Comparison of ENCODE assay signal across 9 cellular contexts in the genomic region with DNA sequence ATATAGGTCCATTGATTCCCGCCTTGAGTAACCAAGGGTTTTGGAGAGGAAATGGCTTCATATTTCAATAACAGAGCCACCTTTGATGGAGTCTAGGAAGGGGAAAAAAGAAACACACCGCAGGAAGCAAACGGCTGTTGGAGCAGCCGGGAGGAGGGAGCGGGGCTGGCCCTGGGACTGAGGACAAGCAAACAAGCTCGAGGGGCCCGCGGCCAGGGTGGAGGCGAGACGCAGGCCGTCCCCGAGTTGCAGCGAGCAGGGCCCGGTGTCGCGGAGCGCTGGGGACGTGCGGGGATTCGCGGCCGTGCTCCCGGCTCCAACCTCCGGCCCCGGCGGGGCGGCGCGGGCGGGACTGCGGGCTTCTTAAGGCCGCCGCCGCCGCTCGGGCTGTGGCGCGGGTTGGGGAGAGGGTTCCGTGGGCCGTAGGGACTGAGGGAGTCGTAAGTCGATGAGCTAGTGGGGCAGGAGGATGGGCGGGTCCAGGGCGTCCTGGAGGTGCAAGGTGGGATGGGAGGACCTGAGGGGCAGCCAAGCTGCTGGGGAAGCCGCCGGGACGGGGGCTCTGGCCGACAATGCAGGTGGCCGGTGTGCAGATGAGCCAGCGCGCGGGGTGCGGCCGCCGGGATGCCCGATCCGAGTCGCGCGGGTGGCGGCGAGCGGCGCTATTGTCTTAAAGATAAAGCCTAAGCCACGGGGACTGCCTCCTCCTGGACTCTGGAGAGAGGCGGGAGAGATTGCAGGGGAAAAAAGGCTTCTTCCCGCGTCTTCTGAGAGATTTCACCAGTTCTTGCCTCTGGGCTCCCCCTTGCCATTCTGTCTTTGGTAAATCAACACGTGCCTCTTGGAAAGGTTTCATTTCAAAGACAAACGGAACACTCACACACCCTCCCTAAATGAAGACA. TPM values are rescaled to one million over a fixed set of nuclear protein-coding genes. Genes with fewer than 3 reads are reported as not detected.
DNase-seq lines count a peak whose midpoint lies in the region; ATAC-seq, FAIRE-seq and TF ChIP-seq lines count a peak whose summit lies in the region.
"Had no signal": no experiment of that assay in that cellular context is flagged by ENCODE, and none has a peak within 500 bp of the region (broad histone marks: within the 10 kb centered on the region; RNA-seq: fewer than 3 reads in every experiment).

No MANE protein-coding gene starts in this region.

- intact Hi-C loops in CD14-positive monocyte (cut with micrococcal nuclease) (no loop called here), HepG2 (cut with micrococcal nuclease; ENCODE audit: unreplicated experiment) (loop anchor here (5.0 kb wide), 1 partner anchor 55 kb away; no protein-coding TSS in a partner anchor), stomach (cut with DNase I; ENCODE audit: low total_unique reads) (no loop called here)
- intact Hi-C loops in dendritic cell treated with granulocyte-macrophage colony-stimulating factor and Interleukin-4, amounts not matched to agents 40 ng/mL and 50 ng/mL, for 4 days (cut with micrococcal nuclease) = no loop called here

- TF ChIP-seq POLR2A in HepG2 (IDR thresholded peaks at IDR 0.05; ENCODE audit: insufficient read depth in 1 of 2, low read depth in 2 of 2, low read length in 2 of 2) = no peak
- no peak for TF ChIP-seq POLR2A in stomach (IDR thresholded peaks at IDR 0.05)

- peaks cover 55 to 57% (median 57%) of the 10 kb centered on the region in 3 donors for H3K27me3 Mint-ChIP-seq in CD14-positive monocyte (ENCODE audit: low read depth in 3 of 3)
- H3K27me3 Mint-ChIP-seq in dendritic cell treated with granulocyte-macrophage colony-stimulating factor and Interleukin-4, amounts not matched to agents 40 ng/mL and 50 ng/mL, for 4 days = peaks cover 54% of the 10 kb centered on the region

- peak overlapping the region in 1 of 7 donors; percentile 70 for H3K27ac Mint-ChIP-seq in CD14-positive monocyte
- H3K27ac Mint-ChIP-seq in dendritic cell treated with granulocyte-macrophage colony-stimulating factor and Interleukin-4, amounts not matched to agents 40 ng/mL and 50 ng/mL, for 4 days = no peak overlapping the region

- DNase-seq in CD14-positive monocyte (ENCODE audit: low spot score) = no peak
- peak; percentile 5 for DNase-seq in RCC 7860 (ENCODE audit: low spot score)
- peak; percentile 20 for DNase-seq in HepG2 (ENCODE audit: low spot score)
- DNase-seq in stomach = peak; percentile 49
- no peak for DNase-seq in NCI-H1092 (lab: John Stamatoyannopoulos, UW)

- ATAC-seq in GM18909 (IDR thresholded peaks at IDR 0.05; ENCODE audit: poor library complexity, unreplicated experiment) (peak; percentile 74), HG03520 (IDR thresholded peaks at IDR 0.05; ENCODE audit: unreplicated experiment) (peak; percentile 44), HepG2 (peak; percentile 91)

- H2AFZ ChIP-seq in HepG2 (ENCODE audit: low read length) = no peak overlapping the region

- in situ Hi-C loops in HepG2 (cut with HindIII; ENCODE audit: extremely low pct_ligation_motif_present, low pct_unique_long_range_greater_than_20kb) = loop anchor here (5.0 to 25.0 kb wide), 3 partner anchors 365 to 1315 kb away; no protein-coding TSS in a partner anchor

- H3K27me3 ChIP-seq in HepG2 (ENCODE audit: control insufficient read depth in 1 of 2, insufficient read depth in 2 of 2, low read length in 2 of 2) = peaks cover 7 to 21% of the 10 kb centered on the region in 2 experiments
- peaks cover 0 to 31% (median 25%) of the 10 kb centered on the region in 3 donors for H3K27me3 ChIP-seq in stomach

- TF ChIP-seq EP300 in HepG2 (IDR thresholded peaks at IDR 0.05; ENCODE audit: low read depth in 2 of 2, low read length in 2 of 2) (no peak), HepG2 (CRISPR knock-in tag; IDR thresholded peaks at IDR 0.05; ENCODE audit: borderline replicate concordance) (no peak), stomach (IDR thresholded peaks at IDR 0.05) (no peak)

- peak overlapping the region; percentile 42 for H3K9ac ChIP-seq in HepG2 (ENCODE audit: insufficient read depth, low read depth, low read length)

- H3K79me2 ChIP-seq in HepG2 (ENCODE audit: insufficient read depth, low read length) = no peaks in the 10 kb centered on the region

- no peaks in the 10 kb centered on the region for H3K36me3 Mint-ChIP-seq in CD14-positive monocyte
- H3K36me3 Mint-ChIP-seq in dendritic cell treated with granulocyte-macrophage colony-stimulating factor and Interleukin-4, amounts not matched to agents 40 ng/mL and 50 ng/mL, for 4 days (ENCODE audit: low read depth) = no peaks in the 10 kb centered on the region

- peak overlapping the region; percentile 86 for H3K4me2 ChIP-seq in HepG2 (ENCODE audit: low read depth, low read length)

- FAIRE-seq in RCC 7860 (lab: Jason Lieb, UNC) (no peak), HepG2 (lab: Jason Lieb, UNC) (no peak)

- no TSS peak for BruUV-seq in HepG2 (replicated peaks; lab: Mats Ljungman, UMichigan)

- H3K27ac ChIP-seq in HepG2 (ENCODE audit: extremely low read length, insufficient read depth, low read length) (no peak overlapping the region), stomach (peak overlapping the region; percentile 30 to 65 (median 46))

- peaks cover 10% of the 10 kb centered on the region for H3K4me1 Mint-ChIP-seq in CD14-positive monocyte
- peaks cover 12% of the 10 kb centered on the region for H3K4me1 Mint-ChIP-seq in dendritic cell treated with granulocyte-macrophage colony-stimulating factor and Interleukin-4, amounts not matched to agents 40 ng/mL and 50 ng/mL, for 4 days (ENCODE audit: low read depth)

- H3K4me3 ChIP-seq in HepG2 (replicated peaks in 1 of 3; ENCODE audit: insufficient read depth in 1 of 3, low read depth in 2 of 3, low read length in 3 of 3) = peak overlapping the region; percentile 56 to 82 (median 58)
- peak overlapping the region; percentile 50 to 77 (median 63) for H3K4me3 ChIP-seq in stomach

- H3K4me1 ChIP-seq in HepG2 (ENCODE audit: insufficient read depth, low read length) = peaks cover 53% of the 10 kb centered on the region
- H3K4me1 ChIP-seq in stomach = peaks cover 4 to 21% (median 15%) of the 10 kb centered on the region in 4 donors

- POLR2A ChIA-PET in HepG2 (lab: Yijun Ruan, JAX) = no interaction called here

- peaks cover 0 to 6% (median 2%) of the 10 kb centered on the region in 7 donors for H3K9me3 Mint-ChIP-seq in CD14-positive monocyte
- no peaks in the 10 kb centered on the region for H3K9me3 Mint-ChIP-seq in dendritic cell treated with granulocyte-macrophage colony-stimulating factor and Interleukin-4, amounts not matched to agents 40 ng/mL and 50 ng/mL, for 4 days

- H3K9me3 ChIP-seq in HepG2 (ENCODE audit: low read length) (no peaks in the 10 kb centered on the region), stomach (no peaks in the 10 kb centered on the region)

- WGBS in HepG2 (ENCODE audit: low lambda C conversion rate) = 3% methylated on average over 25 of the region's 70 CpGs
- WGBS in stomach, 5 donors = 0 to 4% (median 1%) methylated on average over 40 to 70 of the region's 70 CpGs

- H3K36me3 ChIP-seq in HepG2 (replicated peaks in 1 of 2; ENCODE audit: control insufficient read depth in 1 of 2, insufficient read depth in 2 of 2, low read length in 2 of 2) (no peaks in the 10 kb centered on the region), stomach (no peaks in the 10 kb centered on the region)

- no peaks in the 10 kb centered on the region for H4K20me1 ChIP-seq in HepG2 (ENCODE audit: insufficient read depth, low read length)

- peak; percentile 66; the same call in 1 of the 2 replicates for TF ChIP-seq RAD21 in HepG2 (CRISPR knock-in tag; IDR thresholded peaks at IDR 0.05)

- CTCF ChIA-PET in HepG2 (lab: Yijun Ruan, JAX; ENCODE audit: low intra/inter-chr PET ratio, low total read pairs) = no interaction called here

- TF ChIP-seq CTCF in CD14-positive monocyte (IDR thresholded peaks at IDR 0.05) (no peak), HepG2 (CRISPR knock-in tag; IDR thresholded peaks at IDR 0.05) (peak; percentile 85), stomach (IDR thresholded peaks at IDR 0.05) (peak in 1 of 7 experiments; percentile 31)

- peak overlapping the region; percentile 45 to 93 for H3K4me3 Mint-ChIP-seq in CD14-positive monocyte
- peak overlapping the region; percentile 64 for H3K4me3 Mint-ChIP-seq in dendritic cell treated with granulocyte-macrophage colony-stimulating factor and Interleukin-4, amounts not matched to agents 40 ng/mL and 50 ng/mL, for 4 days

TF ChIP-seq in HepG2, 621 proteins besides CTCF, POLR2A, EP300 and RAD21 (continues in another document):
- no peak for TF ChIP-seq NR2C2 (CRISPR knock-in tag; IDR thresholded peaks at IDR 0.05; ENCODE audit: borderline replicate concordance)
- TF ChIP-seq KLF11 (CRISPR knock-in tag; IDR thresholded peaks at IDR 0.05) = no peak
- no peak for TF ChIP-seq ZNF614 (CRISPR knock-in tag; IDR thresholded peaks at IDR 0.05; ENCODE audit: borderline replicate concordance)
- no peak for TF ChIP-seq SP4 (CRISPR knock-in tag; IDR thresholded peaks at IDR 0.05)
- 0 out of 2 replicates have a peak, but pooled peaks have one; percentile 17 for TF ChIP-seq MED1 (CRISPR knock-in tag; IDR thresholded peaks at IDR 0.05)
- TF ChIP-seq CEBPG (CRISPR knock-in tag; IDR thresholded peaks at IDR 0.05) = no peak

RNA-seq across cellular contexts. Expression of a gene that starts 1.5 kb away (rescaled TPM):
- not detected for polyA plus RNA-seq in CD14-positive monocyte
- total RNA-seq in HepG2 (2016; rRNA removed; fragmentation: Illumina TruSeq; extraction: Trizol) = not detected in 2 replicates
- total RNA-seq in HepG2 (2016; cell fraction: cytosol; rRNA removed; fragmentation: Illumina TruSeq; extraction: Trizol; ENCODE audit: low read depth) = not detected in 2 replicates
- not detected in 2 replicates for total RNA-seq in HepG2 (2016; cell fraction: insoluble cytoplasmic fraction; rRNA removed; fragmentation: Illumina TruSeq; extraction: Trizol)
- not detected in 2 replicates for total RNA-seq in HepG2 (2016; cell fraction: membrane; rRNA removed; fragmentation: Illumina TruSeq; extraction: Trizol)
- not detected in 2 replicates for total RNA-seq in HepG2 (2016; cell fraction: nucleus; rRNA removed; fragmentation: Illumina TruSeq; extraction: Trizol)
- not detected in 2 replicates for polyA plus RNA-seq in HepG2 (2011; rRNA removed)
- polyA plus RNA-seq in HepG2 (2011; cell fraction: cytosol; rRNA removed) = not detected in 2 replicates
- not detected in 2 replicates for polyA plus RNA-seq in HepG2 (2011; cell fraction: nucleus; rRNA removed)
- polyA plus RNA-seq in HepG2 (2012) = not detected in 2 replicates
- not detected in 2 replicates for polyA plus RNA-seq in HepG2 (2016; cell fraction: cytosol; fragmentation: Illumina TruSeq; extraction: Trizol; ENCODE audit: low read depth)
- polyA plus RNA-seq in HepG2 (2016; cell fraction: insoluble cytoplasmic fraction; fragmentation: Illumina TruSeq; extraction: Trizol; ENCODE audit: low read depth) = not detected in 2 replicates
- not detected in 2 replicates for polyA plus RNA-seq in HepG2 (2016; cell fraction: membrane; fragmentation: Illumina TruSeq; extraction: Trizol; ENCODE audit: low read depth)
- not detected in 2 replicates for polyA plus RNA-seq in HepG2 (2016; cell fraction: nucleus; fragmentation: Illumina TruSeq; extraction: Trizol; ENCODE audit: insufficient read depth, low read depth)
- polyA minus RNA-seq in HepG2 (2011; rRNA and poly(A)+ RNA removed; ENCODE audit: low replicate concordance) = not detected in 2 replicates
- polyA minus RNA-seq in HepG2 (2011; cell fraction: cytosol; rRNA and poly(A)+ RNA removed) = not detected in 2 replicates
- polyA minus RNA-seq in HepG2 (2011; cell fraction: nucleus; rRNA and poly(A)+ RNA removed) = not detected in 2 replicates
- 10 to 100 TPM in 1 of 5 donors, 1 to 10 TPM in 3, not detected in 1; 1.3 to 15.2 (median 3.3) TPM for total RNA-seq in stomach
- polyA plus RNA-seq in stomach = 1 to 10 TPM in 2 of 3 donors, under 1 TPM in 1; 0.08 to 1.6 (median 1.2) TPM
- total RNA-seq: subcutaneous adipose tissue had no signal

Comparison
In these comparisons a context has a peak if more than half of its experiments do, and no peak if none do; other contexts are left out.
1. DNase-seq: peak in RCC 7860 (single experiment), HepG2 (single experiment) and stomach (single experiment); none in CD14-positive monocyte (single experiment) and NCI-H1092 (single experiment).
2. Peak in every context shown above with its lines, with median percentiles within 50 percentile points of each other: ATAC-seq.